Comparison of ENCODE assay signal across 11 cellular contexts in genomic region chr1:180630408-180631196, GRCh38. TPM values are rescaled to one million over a fixed set of nuclear protein-coding genes. Genes with fewer than 3 reads are reported as not detected.
A peak's percentile ranks its signal among the peaks of the same experiment; 100 is the strongest.
DNase-seq lines count a peak whose midpoint lies in the region; ATAC-seq and TF ChIP-seq lines count a peak whose summit lies in the region.
"Had no signal": no experiment of that assay in that cellular context is flagged by ENCODE, and none has a peak within 500 bp of the region (broad histone marks: within the 10 kb centered on the region; RNA-seq: fewer than 3 reads in every experiment).

No MANE protein-coding gene starts in this region.

- DNase-seq in DND-41 (no peak), fibroblast of peridontal ligament (ENCODE audit: extremely low read depth) (peak; percentile 61), sigmoid colon (no peak), NCI-H345 (lab: John Stamatoyannopoulos, UW) (no peak)
- no peak for DNase-seq in stimulated activated CD8-positive, alpha-beta memory T cell treated with anti-CD3 and anti-CD28 coated beads, Interleukin-4, amount 100 ng/mL, for 48 hours
- DNase-seq in stimulated activated CD4-positive, alpha-beta T cell treated with anti-CD3 and anti-CD28 coated beads, Interleukin-4, amount 100 ng/mL, for 1 hour, result no peak
- DNase-seq: cerebellar nuclear complex, esophagus squamous epithelium had no signal

- no peak overlapping the region for H3K4me3 ChIP-seq in DND-41 (ENCODE audit: low read depth in 1 of 2, low read length in 2 of 2)
- H3K4me3 ChIP-seq in sigmoid colon, result no peak overlapping the region

- TF ChIP-seq POLR2A in sigmoid colon (IDR thresholded peaks at IDR 0.05), result no peak

- H3K27ac ChIP-seq in DND-41 (ENCODE audit: low read length) (0 out of 2 replicates have a peak overlapping the region, but pooled peaks have one; percentile 26), sigmoid colon (peak overlapping the region; percentile 94 to 98 (median 96))

- no peaks in the 10 kb centered on the region for H3K9me3 ChIP-seq in DND-41 (ENCODE audit: insufficient read depth, low read length, severe bottlenecking)
- H3K9me3 ChIP-seq in sigmoid colon, result no peaks in the 10 kb centered on the region
- H3K9me3 ChIP-seq: esophagus squamous epithelium, Peyer's patch had no signal

- H3K4me2 ChIP-seq in DND-41 (ENCODE audit: insufficient read depth, low read length), result peak overlapping the region; percentile 58

- TF ChIP-seq CTCF in DND-41 (IDR thresholded peaks at IDR 0.05; ENCODE audit: borderline replicate concordance, extremely low read depth, low read length, poor library complexity, severe bottlenecking) (no peak), sigmoid colon (IDR thresholded peaks at IDR 0.05) (no peak)

- ATAC-seq in DND-41 (ENCODE audit: insufficient read depth, low read depth) (no peak), HG03432 (IDR thresholded peaks at IDR 0.05; ENCODE audit: unreplicated experiment) (peak; percentile 6), GM19455 (IDR thresholded peaks at IDR 0.05; ENCODE audit: unreplicated experiment) (no peak)

- H3K36me3 ChIP-seq in DND-41 (ENCODE audit: insufficient read depth, low read length) (no peaks in the 10 kb centered on the region), sigmoid colon (no peaks in the 10 kb centered on the region)
- H3K36me3 ChIP-seq: esophagus squamous epithelium, Peyer's patch had no signal

- WGBS in sigmoid colon, 2 donors, result 81 to 88% methylated on average over 2 of the region's 2 CpGs

- H3K79me2 ChIP-seq in DND-41 (ENCODE audit: insufficient read depth, low read length), result peaks cover 36% of the 10 kb centered on the region

- peaks cover 36% of the 10 kb centered on the region for H3K4me1 ChIP-seq in DND-41 (ENCODE audit: insufficient read depth, low read length)
- H3K4me1 ChIP-seq in sigmoid colon, result peaks cover 0 to 31% (median 24%) of the 10 kb centered on the region in 4 donors

- H3K9ac ChIP-seq in DND-41 (ENCODE audit: low read depth, low read length), result no peak overlapping the region

- H3K27me3 ChIP-seq in DND-41 (ENCODE audit: insufficient read depth, low read length, poor library complexity), result no peaks in the 10 kb centered on the region
- H3K27me3 ChIP-seq in sigmoid colon, result no peaks in the 10 kb centered on the region
- H3K27me3 ChIP-seq: esophagus squamous epithelium, Peyer's patch had no signal

- TF ChIP-seq EP300 in sigmoid colon (IDR thresholded peaks at IDR 0.05), result no peak

- intact Hi-C loops in sigmoid colon (cut with DNase I), result loop anchor here (5.0 to 10.0 kb wide), 6 partner anchors 126 to 537 kb away; partner anchors contain the start of genes ACBD6, QSOX1 and STX6

- peaks cover 11% of the 10 kb centered on the region; the same call in 1 of the 2 replicates for H4K20me1 ChIP-seq in DND-41 (ENCODE audit: insufficient read depth, low read length)

- peak overlapping the region; percentile 20; the same call in 1 of the 2 replicates for H2AFZ ChIP-seq in DND-41 (ENCODE audit: low read depth, low read length)

RNA-seq across cellular contexts. Expression of gene XPR1, which starts 1.2 kb away (rescaled TPM):
- 10 to 100 TPM; 11.1 to 18.8 (median 14.9) TPM for total RNA-seq in sigmoid colon
- 10 to 100 TPM in 1 of 3 donors, 1 to 10 TPM in 2; 1.8 to 11.3 (median 2.3) TPM for polyA plus RNA-seq in sigmoid colon
